10 cellular contexts compared by ENCODE assay signal in the genomic region with DNA sequence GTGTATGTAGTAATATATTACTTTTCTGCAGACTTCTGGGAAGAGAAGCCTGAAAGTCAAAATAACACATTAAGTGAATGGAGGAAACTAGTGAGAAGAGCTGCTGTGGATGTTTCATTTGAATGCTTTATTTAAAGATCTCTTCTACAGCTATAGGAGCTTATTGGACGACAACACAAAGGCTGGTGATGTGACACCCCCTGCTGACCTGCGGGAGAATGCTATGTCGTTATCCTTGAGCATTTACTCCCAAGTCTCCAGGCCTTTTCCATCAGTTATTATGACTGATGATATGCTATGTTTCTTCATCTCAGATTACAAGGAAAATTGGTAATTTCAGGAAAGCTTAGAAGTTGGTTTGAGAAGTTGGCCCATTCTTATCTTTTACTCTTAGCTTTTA. TPM values are rescaled to one million over a fixed set of nuclear protein-coding genes. Genes with fewer than 3 reads are reported as not detected.
DNase-seq lines count a peak whose midpoint lies in the region; ATAC-seq, FAIRE-seq and TF ChIP-seq lines count a peak whose summit lies in the region.
"Had no signal": no experiment of that assay in that cellular context is flagged by ENCODE, and none has a peak within 500 bp of the region (broad histone marks: within the 10 kb centered on the region; RNA-seq: fewer than 3 reads in every experiment).

No MANE protein-coding gene starts in this region.

- no peak overlapping the region for H3K9ac ChIP-seq in keratinocyte (ENCODE audit: control insufficient read depth, extremely low read depth, insufficient read depth, low read length)

- ATAC-seq in HG02798 (IDR thresholded peaks at IDR 0.05; ENCODE audit: poor library complexity, unreplicated experiment) (peak; percentile 56), GM18511 (IDR thresholded peaks at IDR 0.05; ENCODE audit: unreplicated experiment) (no peak)

- H3K9me3 ChIP-seq in keratinocyte (ENCODE audit: control insufficient read depth, low read depth, low read length): no peaks in the 10 kb centered on the region
- H3K9me3 ChIP-seq: tibial nerve had no signal

- H3K27me3 ChIP-seq in GM06990 (replicated peaks; ENCODE audit: control insufficient read depth, insufficient read depth, low read length) (no peaks in the 10 kb centered on the region), keratinocyte (ENCODE audit: control insufficient read depth, extremely low read depth, insufficient read depth, low read length) (no peaks in the 10 kb centered on the region)
- H3K27me3 ChIP-seq: tibial nerve had no signal

- TF ChIP-seq CTCF in GM06990 (IDR thresholded peaks at IDR 0.05; ENCODE audit: insufficient read depth, low read length, poor library complexity, severe bottlenecking) (peak; percentile 57), keratinocyte (optimal IDR thresholded peaks at IDR 0.05 in 1 of 3, IDR thresholded peaks at IDR 0.05 in 1 of 3, conservative IDR thresholded peaks at IDR 0.05 in 1 of 3; ENCODE audit: extremely low read depth in 1 of 3, insufficient read depth in 2 of 3, low read length in 3 of 3) (peak; percentile 23 to 74 (median 42))

- H3K4me2 ChIP-seq in keratinocyte (ENCODE audit: control insufficient read depth, extremely low read depth, insufficient read depth, low read depth, low read length): no peak overlapping the region

- no peaks in the 10 kb centered on the region for H3K4me1 ChIP-seq in keratinocyte (ENCODE audit: control insufficient read depth, extremely low read depth, insufficient read depth, low read length)
- H3K4me1 ChIP-seq: tibial nerve had no signal

- H3K36me3 ChIP-seq in GM06990 (ENCODE audit: control insufficient read depth, insufficient read depth, low read length) (no peaks in the 10 kb centered on the region), keratinocyte (ENCODE audit: control insufficient read depth in 2 of 2, extremely low read depth in 1 of 2, insufficient read depth in 2 of 2, low read length in 2 of 2) (no peaks in the 10 kb centered on the region)
- H3K36me3 ChIP-seq: tibial nerve had no signal

- no peak overlapping the region for H3K27ac ChIP-seq in keratinocyte (ENCODE audit: control insufficient read depth, insufficient read depth, low read length)
- H3K27ac ChIP-seq: tibial nerve had no signal

- dilution Hi-C loops in keratinocyte (cut with MboI; ENCODE audit: extremely low pct_ligation_motif_present, low sequenced_read_pairs): no loop called here

- DNase-seq in GM06990 (ENCODE audit: extremely low read depth, insufficient read length) (no peak), SW480 (ENCODE audit: low spot score) (peak; percentile 26), keratinocyte (ENCODE audit: low read depth, low spot score) (no peak), DMS153 (lab: John Stamatoyannopoulos, UW) (no peak), HTR-8/SVneo (ENCODE audit: insufficient read length, low spot score) (no peak), NCI-H345 (lab: John Stamatoyannopoulos, UW) (no peak)
- DNase-seq: NCI-H2029 had no signal

- FAIRE-seq in keratinocyte (lab: Jason Lieb, UNC) (peak; percentile 76), HTR-8/SVneo (lab: Jason Lieb, UNC) (no peak)

- no peaks in the 10 kb centered on the region for H4K20me1 ChIP-seq in keratinocyte (ENCODE audit: control insufficient read depth, extremely low read depth, insufficient read depth, low read length)

- H3K4me3 ChIP-seq in GM06990 (replicated peaks; ENCODE audit: low read depth, low read length) (no peak overlapping the region), keratinocyte (ENCODE audit: control insufficient read depth in 2 of 3, extremely low read depth in 1 of 3, insufficient read depth in 2 of 3, low read depth in 1 of 3, low read length in 3 of 3) (no peak overlapping the region)
- H3K4me3 ChIP-seq: tibial nerve had no signal

- H2AFZ ChIP-seq in keratinocyte (ENCODE audit: control insufficient read depth, low read length): no peak overlapping the region

- no peaks in the 10 kb centered on the region for H3K79me2 ChIP-seq in keratinocyte (ENCODE audit: control insufficient read depth, insufficient read depth, low read length)

- H3K9me1 ChIP-seq in keratinocyte (ENCODE audit: control insufficient read depth, extremely low read depth, insufficient read depth, low read length): no peaks in the 10 kb centered on the region

RNA-seq across cellular contexts. Expression of a gene that starts 22.3 kb away (rescaled TPM):
- polyA plus RNA-seq in keratinocyte: 11.9 to 46.4 TPM (median 29.2 TPM) in 3 replicates
- 17.8 TPM for polyA plus RNA-seq in keratinocyte (2011; ENCODE audit: low read depth)
- polyA plus RNA-seq in keratinocyte (2011; cell fraction: cytosol; rRNA removed): 19.6 and 35.5 TPM in 2 replicates
- polyA plus RNA-seq in keratinocyte (2011; cell fraction: nucleus; rRNA removed): 44.0 and 44.1 TPM in 2 replicates
- polyA plus RNA-seq in keratinocyte (2012; ENCODE audit: low replicate concordance): 10.0 and 17.3 TPM in 2 replicates
- polyA minus RNA-seq in keratinocyte: 1.8 to 26.9 TPM (median 23.8 TPM) in 3 replicates
- polyA minus RNA-seq in keratinocyte (2011; cell fraction: cytosol; rRNA and poly(A)+ RNA removed): 13.6 TPM
- 18.0 and 40.0 TPM in 2 replicates for polyA minus RNA-seq in keratinocyte (2011; cell fraction: nucleus; rRNA and poly(A)+ RNA removed)
